20 cellular contexts compared by ENCODE assay signal in genomic region chr15:32886441-32886840, GRCh38.
DNase-seq lines count a peak whose midpoint lies in the region; ATAC-seq and TF ChIP-seq lines count a peak whose summit lies in the region.
"Had no signal": no experiment of that assay in that cellular context is flagged by ENCODE, and none has a peak within 500 bp of the region (broad histone marks: within the 10 kb centered on the region; RNA-seq: fewer than 3 reads in every experiment).

No MANE protein-coding gene starts in this region.

- H3K27me3 ChIP-seq in H9 (ENCODE audit: insufficient read depth, low read length), result no peaks in the 10 kb centered on the region
- no peaks in the 10 kb centered on the region for H3K27me3 ChIP-seq in mesenchymal stem cell (ENCODE audit: control insufficient read depth in 1 of 2, insufficient read depth in 1 of 2, low read length in 2 of 2)
- no peaks in the 10 kb centered on the region for H3K27me3 ChIP-seq in stomach smooth muscle (ENCODE audit: control insufficient read depth in 1 of 2, insufficient read depth in 2 of 2, low read length in 2 of 2)
- H3K27me3 ChIP-seq in WERI-Rb-1 (ENCODE audit: insufficient read depth, low read depth, severe bottlenecking), result no peaks in the 10 kb centered on the region
- H3K27me3 ChIP-seq in left lung, result no peaks in the 10 kb centered on the region

- peak; percentile 32 for DNase-seq in H9
- DNase-seq in ecto neural progenitor cell (ENCODE audit: low spot score), result peak; percentile 49
- no peak for DNase-seq in mesenchymal stem cell
- DNase-seq in WERI-Rb-1, result no peak
- no peak for DNase-seq in left lung
- no peak for DNase-seq in cerebellar nuclear complex (lab: John Stamatoyannopoulos, UW)
- DNase-seq: AML-193, COR-L47, H7, NCI-H1436, NCI-H2029, NCI-H2171 treated with DMSO at 0.1 percent for 48 hours, NCI-H446 treated with DMSO at 0.1 percent for 48 hours, PC-3 had no signal

- H3K4me3 Mint-ChIP-seq in H9, result no peak overlapping the region
- H3K4me3 Mint-ChIP-seq: CD14-positive monocyte had no signal

- H3T11ph ChIP-seq in H9 (ENCODE audit: low read length), result no peak overlapping the region

- H2BK15ac ChIP-seq in H9 (ENCODE audit: low read depth, low read length) (no peak overlapping the region), mesenchymal stem cell (ENCODE audit: low read depth, poor library complexity, severe bottlenecking) (no peak overlapping the region)

- H3K36me3 ChIP-seq in mesenchymal stem cell (ENCODE audit: control insufficient read depth in 1 of 2, insufficient read depth in 2 of 2, low read depth in 1 of 2, low read length in 2 of 2), result peaks cover 0 to 14% of the 10 kb centered on the region in 2 experiments
- no peaks in the 10 kb centered on the region for H3K36me3 ChIP-seq in stomach smooth muscle (ENCODE audit: control insufficient read depth in 2 of 2, insufficient read depth in 2 of 2, low read length in 2 of 2)
- H3K36me3 ChIP-seq in WERI-Rb-1, result no peaks in the 10 kb centered on the region
- H3K36me3 ChIP-seq in left lung, result no peaks in the 10 kb centered on the region

- H3K23me2 ChIP-seq in H9 (ENCODE audit: insufficient read length, low read depth, low read length, poor library complexity, severe bottlenecking), result no peaks in the 10 kb centered on the region

- no peak overlapping the region for H4K8ac ChIP-seq in H9 (replicated peaks; ENCODE audit: insufficient read length, low read depth, low read length)
- H4K8ac ChIP-seq in mesenchymal stem cell (ENCODE audit: low read length), result peak overlapping the region; percentile 25

- ATAC-seq in GM21367 (IDR thresholded peaks at IDR 0.05; ENCODE audit: unreplicated experiment) (no peak), left lung (no peak)
- ATAC-seq: A549, HepG2, PC-3 had no signal

- H3K79me2 ChIP-seq in H9 (ENCODE audit: insufficient read depth, low read length), result no peaks in the 10 kb centered on the region

- H2BK120ac ChIP-seq in H9 (ENCODE audit: low read depth, low read length, poor library complexity, severe bottlenecking), result no peak overlapping the region
- H2BK120ac ChIP-seq in mesenchymal stem cell (ENCODE audit: low read depth, low read length), result no peak overlapping the region

- H4K5ac ChIP-seq in H9 (ENCODE audit: insufficient read length, low read depth, low read length), result no peak overlapping the region

- H3K27ac Mint-ChIP-seq in H9, result no peak overlapping the region; a peak in 1 of 7 replicates

- H3K4me1 ChIP-seq in H9 (ENCODE audit: insufficient read depth, low read length) (no peaks in the 10 kb centered on the region; the same call in 1 of the 2 replicates), mesenchymal stem cell (ENCODE audit: control insufficient read depth, insufficient read depth, low read depth, low read length) (no peaks in the 10 kb centered on the region), stomach smooth muscle (ENCODE audit: control insufficient read depth, insufficient read depth, low read length) (peaks cover 60% of the 10 kb centered on the region), left lung (peaks cover 0 to 7% of the 10 kb centered on the region in 2 donors)
- H3K4me1 ChIP-seq: A549 had no signal

- no peak overlapping the region for H3K27ac ChIP-seq in H9 (ENCODE audit: insufficient read length, low read depth, low read length)
- no peak overlapping the region for H3K27ac ChIP-seq in mesenchymal stem cell (ENCODE audit: low read length, poor library complexity, severe bottlenecking)
- H3K27ac ChIP-seq in stomach smooth muscle (ENCODE audit: low read length), result peak overlapping the region; percentile 80
- H3K27ac ChIP-seq in WERI-Rb-1, result no peak overlapping the region
- no peak overlapping the region for H3K27ac ChIP-seq in left lung
- H3K27ac ChIP-seq: A549, KMS-11 had no signal

- H3K36me3 Mint-ChIP-seq in H9 (ENCODE audit: insufficient read depth in 1 of 3, low read depth in 3 of 3), result no peaks in the 10 kb centered on the region

- peaks cover 13 to 17% of the 10 kb centered on the region in 2 experiments for H3K4me1 Mint-ChIP-seq in H9
- H3K4me1 Mint-ChIP-seq: CD14-positive monocyte had no signal

- H4K91ac ChIP-seq in H9 (ENCODE audit: insufficient read length, low read depth, low read length), result no peak overlapping the region
- H4K91ac ChIP-seq in mesenchymal stem cell (ENCODE audit: low read length), result no peak overlapping the region

- H3K9me3 ChIP-seq in H9 (ENCODE audit: control insufficient read depth, low read depth, low read length) (no peaks in the 10 kb centered on the region), mesenchymal stem cell (ENCODE audit: control insufficient read depth, low read length) (no peaks in the 10 kb centered on the region), stomach smooth muscle (ENCODE audit: control insufficient read depth in 2 of 2, low read length in 2 of 2) (no peaks in the 10 kb centered on the region), WERI-Rb-1 (ENCODE audit: severe bottlenecking) (no peaks in the 10 kb centered on the region), left lung (no peaks in the 10 kb centered on the region)
- H3K9me3 ChIP-seq: A549 had no signal

- no peak overlapping the region for H3K56ac ChIP-seq in H9 (ENCODE audit: insufficient read length, low read depth, low read length)

- H2BK5ac ChIP-seq in H9 (ENCODE audit: insufficient read length, low read length), result no peak overlapping the region
- no peak overlapping the region for H2BK5ac ChIP-seq in mesenchymal stem cell (ENCODE audit: low read depth, low read length, poor library complexity, severe bottlenecking)

- H2BK12ac ChIP-seq in H9 (ENCODE audit: insufficient read length, low read depth, low read length) (no peak overlapping the region), mesenchymal stem cell (ENCODE audit: low read length in 2 of 2) (peak overlapping the region; percentile 28 to 79)

- intact Hi-C loops in left lung (cut with DNase I), result no loop called here

- H3K4me3 ChIP-seq in mesenchymal stem cell (ENCODE audit: insufficient read depth in 1 of 2, low read depth in 1 of 2, low read length in 2 of 2) (no peak overlapping the region), stomach smooth muscle (ENCODE audit: low read length in 2 of 2) (peak overlapping the region in 1 of 2 donors; percentile 40), WERI-Rb-1 (ENCODE audit: low read depth, low read length) (no peak overlapping the region), left lung (no peak overlapping the region)
- H3K4me3 ChIP-seq: A549 had no signal

- no peak overlapping the region for H2AK5ac ChIP-seq in H9 (ENCODE audit: insufficient read length, low read length)
- H2AK5ac ChIP-seq in mesenchymal stem cell (ENCODE audit: low read length, severe bottlenecking), result no peak overlapping the region

- no peak overlapping the region for H3K14ac ChIP-seq in H9 (ENCODE audit: insufficient read depth, low read length)
- H3K14ac ChIP-seq in mesenchymal stem cell (ENCODE audit: low read length in 2 of 2), result peak overlapping the region in 1 of 2 experiments; percentile 37

- H3K23ac ChIP-seq in H9 (ENCODE audit: insufficient read length, low read depth, low read length) (no peak overlapping the region), mesenchymal stem cell (ENCODE audit: low read length in 2 of 2) (peak overlapping the region in 1 of 2 experiments; percentile 72)

- H3K9ac ChIP-seq in H9 (ENCODE audit: extremely low read depth, insufficient read length, low read length) (no peak overlapping the region), mesenchymal stem cell (ENCODE audit: low read length) (no peak overlapping the region), stomach smooth muscle (ENCODE audit: low read length in 2 of 2) (peak overlapping the region in 1 of 2 donors; percentile 31)
- H3K9ac ChIP-seq: KMS-11 had no signal

- H3K27me3 Mint-ChIP-seq in H9 (ENCODE audit: low read depth), result peaks cover 4% of the 10 kb centered on the region; the same call in 1 of the 2 replicates

- no peak overlapping the region for H3K18ac ChIP-seq in H9 (ENCODE audit: insufficient read length, low read depth, low read length)
- H3K18ac ChIP-seq in mesenchymal stem cell (ENCODE audit: low read depth in 1 of 2, low read length in 2 of 2), result peak overlapping the region; percentile 46 to 47

- no peak overlapping the region for H3K4me2 ChIP-seq in H9 (ENCODE audit: insufficient read depth, insufficient read length, low read length)
- H3K4me2 ChIP-seq in mesenchymal stem cell (ENCODE audit: low read length, poor library complexity, severe bottlenecking), result no peak overlapping the region
- H3K4me2 ChIP-seq: A549, KMS-11 had no signal

- no peak overlapping the region for H2BK20ac ChIP-seq in H9 (ENCODE audit: low read depth, low read length, poor library complexity, severe bottlenecking)

- no peaks in the 10 kb centered on the region for H4K20me1 ChIP-seq in H9 (ENCODE audit: control insufficient read depth, insufficient read depth, insufficient read length)

- H2AFZ ChIP-seq in H9 (ENCODE audit: low read length) (no peak overlapping the region), mesenchymal stem cell (ENCODE audit: low read depth, low read length) (no peak overlapping the region)

- H3K9me3 Mint-ChIP-seq in H9, result peaks cover 0 to 5% of the 10 kb centered on the region in 2 experiments; a peak in 1 of 5 replicates

- WGBS in H9 (ENCODE audit: extremely low coverage, insufficient read length, low lambda C conversion rate), result no CpG with 5 or more reads among the region's 8 CpGs
- WGBS in mesenchymal stem cell, result 76% methylated on average over 7 of the region's 8 CpGs

- no peak for TF ChIP-seq CTCF in H9 (conservative IDR thresholded peaks at IDR 0.05)
- no peak for TF ChIP-seq CTCF in WERI-Rb-1 (IDR thresholded peaks at IDR 0.05; ENCODE audit: low read depth, low read length)
- no peak for TF ChIP-seq CTCF in left lung (IDR thresholded peaks at IDR 0.05)

- H3K4ac ChIP-seq in H9 (ENCODE audit: low read depth, low read length) (no peak overlapping the region), mesenchymal stem cell (ENCODE audit: low read depth in 1 of 2, low read length in 2 of 2) (peak overlapping the region in 1 of 2 experiments; percentile 52)

- no peaks in the 10 kb centered on the region for H3K79me1 ChIP-seq in H9 (ENCODE audit: insufficient read depth, low read depth, low read length, poor library complexity, severe bottlenecking)
- H3K79me1 ChIP-seq in mesenchymal stem cell (replicated peaks; ENCODE audit: low read length, poor library complexity, severe bottlenecking), result no peaks in the 10 kb centered on the region

Comparison
In these comparisons a context has a peak if more than half of its experiments do, and no peak if none do; other contexts are left out.
1. DNase-seq: peak in H9 (single experiment) and ecto neural progenitor cell (single experiment); none in mesenchymal stem cell (single experiment), WERI-Rb-1 (single experiment), left lung (0 of 2) and cerebellar nuclear complex (0 of 2).